ENCODE assay signal across 1 cellular context in genomic region chr7:139992353-139993054, GRCh38.
TF ChIP-seq lines count a peak whose summit lies in the region.

No MANE protein-coding gene starts in this region.

TF ChIP-seq in GM23338, 12 proteins besides CTCF, POLR2A, EP300 and RAD21 (continued from another document):
- TF ChIP-seq ZNF462 (CRISPR knock-in tag; IDR thresholded peaks at IDR 0.05) (no peak), ETS1 (IDR thresholded peaks at IDR 0.05) (no peak), EZH2 (IDR thresholded peaks at IDR 0.05; ENCODE audit: low read depth, unreplicated experiment) (no peak), NANOG (IDR thresholded peaks at IDR 0.05; ENCODE audit: borderline replicate concordance) (no peak), STAT1 (IDR thresholded peaks at IDR 0.05; ENCODE audit: unreplicated experiment) (no peak), JUNB (IDR thresholded peaks at IDR 0.05; ENCODE audit: unreplicated experiment) (no peak), ZNF331 (CRISPR knock-in tag; IDR thresholded peaks at IDR 0.05; ENCODE audit: low read depth) (no peak)
